2 cellular contexts compared by ENCODE assay signal in genomic region chr2:28338046-28338753, GRCh38.
TF ChIP-seq lines count a peak whose summit lies in the region.

No MANE protein-coding gene starts in this region.

TF ChIP-seq in endothelial cell of umbilical vein, 7 proteins besides CTCF, POLR2A, EP300 and RAD21 (continued from another document):
- TF ChIP-seq FOS (IDR thresholded peaks at IDR 0.05; ENCODE audit: borderline replicate concordance, insufficient read depth, low read length) (no peak), EZH2 (IDR thresholded peaks at IDR 0.05; ENCODE audit: borderline replicate concordance, low read depth, low read length, severe bottlenecking) (no peak), JUN (IDR thresholded peaks at IDR 0.05; ENCODE audit: borderline replicate concordance, insufficient read depth, insufficient read length, low read depth) (no peak)
TF ChIP-seq in endothelial cell of umbilical vein: peak in this region for 0.

TF ChIP-seq in HEK293T, 16 proteins besides CTCF, POLR2A, EP300 and RAD21 (continued from another document):
- TF ChIP-seq PKNOX1 (IDR thresholded peaks at IDR 0.05) (no peak), BHLHE40 (IDR thresholded peaks at IDR 0.05; ENCODE audit: borderline replicate concordance) (no peak), FOXM1 (IDR thresholded peaks at IDR 0.05; ENCODE audit: borderline replicate concordance) (no peak), TARDBP (IDR thresholded peaks at IDR 0.05) (no peak), NFRKB (IDR thresholded peaks at IDR 0.05) (no peak), HDGF (IDR thresholded peaks at IDR 0.05; ENCODE audit: borderline replicate concordance) (no peak), SP1 (IDR thresholded peaks at IDR 0.05) (no peak), FOXK2 (IDR thresholded peaks at IDR 0.05) (no peak)
